In the genomic region with DNA sequence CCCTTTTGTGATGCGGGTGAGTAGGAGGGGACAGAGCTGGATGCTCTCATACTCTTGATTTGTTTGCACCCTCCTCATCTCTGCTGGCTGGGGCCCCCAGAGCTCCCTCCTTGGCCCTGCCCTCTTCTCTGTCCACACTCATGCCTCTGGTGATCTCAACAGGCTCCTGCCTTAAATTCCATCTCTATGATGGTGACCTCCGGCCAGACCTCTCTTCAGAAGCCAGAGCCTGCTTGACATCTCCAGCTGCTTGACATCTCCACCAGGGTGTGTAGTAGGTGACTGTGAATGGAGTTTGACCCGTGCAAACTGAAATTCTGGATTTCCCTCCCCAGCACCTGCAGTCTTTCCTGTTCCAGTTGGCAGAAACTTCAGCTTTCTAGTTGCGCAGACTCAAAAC, we compare ENCODE assay signal across 1 cellular context.
TF ChIP-seq lines count a peak whose summit lies in the region.

No MANE protein-coding gene starts in this region.

TF ChIP-seq in A549, 52 proteins besides CTCF, POLR2A, EP300 and RAD21 (continued from another document):
- TF ChIP-seq, protein P1, sequence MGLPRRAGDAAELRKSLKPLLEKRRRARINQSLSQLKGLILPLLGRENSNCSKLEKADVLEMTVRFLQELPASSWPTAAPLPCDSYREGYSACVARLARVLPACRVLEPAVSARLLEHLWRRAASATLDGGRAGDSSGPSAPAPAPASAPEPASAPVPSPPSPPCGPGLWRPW (IDR thresholded peaks at IDR 0.05) = no peak
- TF ChIP-seq, protein P2, sequence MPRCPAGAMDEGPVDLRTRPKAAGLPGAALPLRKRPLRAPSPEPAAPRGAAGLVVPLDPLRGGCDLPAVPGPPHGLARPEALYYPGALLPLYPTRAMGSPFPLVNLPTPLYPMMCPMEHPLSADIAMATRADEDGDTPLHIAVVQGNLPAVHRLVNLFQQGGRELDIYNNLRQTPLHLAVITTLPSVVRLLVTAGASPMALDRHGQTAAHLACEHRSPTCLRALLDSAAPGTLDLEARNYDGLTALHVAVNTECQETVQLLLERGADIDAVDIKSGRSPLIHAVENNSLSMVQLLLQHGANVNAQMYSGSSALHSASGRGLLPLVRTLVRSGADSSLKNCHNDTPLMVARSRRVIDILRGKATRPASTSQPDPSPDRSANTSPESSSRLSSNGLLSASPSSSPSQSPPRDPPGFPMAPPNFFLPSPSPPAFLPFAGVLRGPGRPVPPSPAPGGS (IDR thresholded peaks at IDR 0.05) = no peak
- no peak for TF ChIP-seq NPAS2 (CRISPR knock-in tag; IDR thresholded peaks at IDR 0.05; ENCODE audit: borderline replicate concordance)
- TF ChIP-seq, protein P3, sequence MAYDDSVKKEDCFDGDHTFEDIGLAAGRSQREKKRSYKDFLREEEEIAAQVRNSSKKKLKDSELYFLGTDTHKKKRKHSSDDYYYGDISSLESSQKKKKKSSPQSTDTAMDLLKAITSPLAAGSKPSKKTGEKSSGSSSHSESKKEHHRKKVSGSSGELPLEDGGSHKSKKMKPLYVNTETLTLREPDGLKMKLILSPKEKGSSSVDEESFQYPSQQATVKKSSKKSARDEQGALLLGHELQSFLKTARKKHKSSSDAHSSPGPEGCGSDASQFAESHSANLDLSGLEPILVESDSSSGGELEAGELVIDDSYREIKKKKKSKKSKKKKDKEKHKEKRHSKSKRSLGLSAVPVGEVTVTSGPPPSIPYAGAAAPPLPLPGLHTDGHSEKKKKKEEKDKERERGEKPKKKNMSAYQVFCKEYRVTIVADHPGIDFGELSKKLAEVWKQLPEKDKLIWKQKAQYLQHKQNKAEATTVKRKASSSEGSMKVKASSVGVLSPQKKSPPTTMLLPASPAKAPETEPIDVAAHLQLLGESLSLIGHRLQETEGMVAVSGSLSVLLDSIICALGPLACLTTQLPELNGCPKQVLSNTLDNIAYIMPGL (CRISPR knock-in tag; IDR thresholded peaks at IDR 0.05; ENCODE audit: borderline replicate concordance) = no peak
- TF ChIP-seq, protein P4, sequence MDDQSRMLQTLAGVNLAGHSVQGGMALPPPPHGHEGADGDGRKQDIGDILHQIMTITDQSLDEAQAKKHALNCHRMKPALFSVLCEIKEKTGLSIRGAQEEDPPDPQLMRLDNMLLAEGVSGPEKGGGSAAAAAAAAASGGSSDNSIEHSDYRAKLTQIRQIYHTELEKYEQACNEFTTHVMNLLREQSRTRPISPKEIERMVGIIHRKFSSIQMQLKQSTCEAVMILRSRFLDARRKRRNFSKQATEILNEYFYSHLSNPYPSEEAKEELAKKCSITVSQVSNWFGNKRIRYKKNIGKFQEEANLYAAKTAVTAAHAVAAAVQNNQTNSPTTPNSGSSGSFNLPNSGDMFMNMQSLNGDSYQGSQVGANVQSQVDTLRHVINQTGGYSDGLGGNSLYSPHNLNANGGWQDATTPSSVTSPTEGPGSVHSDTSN (IDR thresholded peaks at IDR 0.05) = no peak
- no peak for TF ChIP-seq MAFK (IDR thresholded peaks at IDR 0.05; ENCODE audit: partially characterized antibody)
- TF ChIP-seq TFCP2L1 (CRISPR knock-in tag; IDR thresholded peaks at IDR 0.05) = no peak
TF ChIP-seq in A549: peak in this region for 0.
